In genomic region chr18:63936156-63936931, GRCh38 we compare ENCODE assay signal across 8 cellular contexts. TPM values are rescaled to one million over a fixed set of nuclear protein-coding genes. Genes with fewer than 3 reads are reported as not detected.
A peak's percentile ranks its signal among the peaks of the same experiment; 100 is the strongest.
DNase-seq lines count a peak whose midpoint lies in the region; ATAC-seq, FAIRE-seq and TF ChIP-seq lines count a peak whose summit lies in the region.

No MANE protein-coding gene starts in this region.

- 2 to 3% (median 2%) methylated on average over 35 to 54 of the region's 54 CpGs for WGBS in heart left ventricle, 4 donors
- WGBS in pancreas, 2 donors, result 2% methylated on average over 51 to 54 of the region's 54 CpGs

- H3K4me3 Mint-ChIP-seq in activated naive CD8-positive, alpha-beta T cell treated with anti-CD3 and anti-CD28 coated beads, Interleukin-2, amount 10 ng/mL, durations not matched to agents 7 days and 5 days, result peak overlapping the region; percentile 79

- peak overlapping the region; percentile 66 for H3K9ac ChIP-seq in Karpas-422 (ENCODE audit: low read length)

- H3K27ac ChIP-seq in Karpas-422 (ENCODE audit: low read length) (no peak overlapping the region), SJSA1 (no peak overlapping the region), heart left ventricle (no peak overlapping the region), pancreas (no peak overlapping the region), vagina (no peak overlapping the region)

- peak overlapping the region; percentile 89 for H3K4me2 ChIP-seq in Karpas-422 (ENCODE audit: low read depth, low read length, poor library complexity, severe bottlenecking)

- DNase-seq in GOT3 (lab: John Stamatoyannopoulos, UW) (peak; percentile 5), Karpas-422 (peak; percentile 97), SJSA1 (ENCODE audit: low read depth in 1 of 2, low spot score in 2 of 2) (peak; percentile 65 to 83), heart left ventricle (peak; percentile 76 to 94 (median 85)), pancreas (peak; percentile 80 to 93 (median 86)), vagina (ENCODE audit: extremely low spot score in 2 of 2) (no peak)
- peak; percentile 66 for DNase-seq in activated naive CD8-positive, alpha-beta T cell treated with anti-CD3 and anti-CD28 coated beads, Interleukin-2, amount 10 ng/mL, durations not matched to agents 7 days and 5 days

- peaks cover 19% of the 10 kb centered on the region for H3K27me3 Mint-ChIP-seq in activated naive CD8-positive, alpha-beta T cell treated with anti-CD3 and anti-CD28 coated beads, Interleukin-2, amount 10 ng/mL, durations not matched to agents 7 days and 5 days

- peak; percentile 50 to 77 (median 62) for TF ChIP-seq CTCF in heart left ventricle (IDR thresholded peaks at IDR 0.05)
- peak; percentile 64 to 77 (median 66) for TF ChIP-seq CTCF in pancreas (IDR thresholded peaks at IDR 0.05)
- peak; percentile 42 to 65 (median 53) for TF ChIP-seq CTCF in vagina (IDR thresholded peaks at IDR 0.05)

- H2AFZ ChIP-seq in Karpas-422 (ENCODE audit: low read length), result peak overlapping the region; percentile 98

- H3K27me3 ChIP-seq in Karpas-422 (ENCODE audit: low read length) (0 out of 2 replicates have a peak, but pooled peaks cover 3% of the 10 kb centered on the region), SJSA1 (replicated peaks) (no peaks in the 10 kb centered on the region), heart left ventricle (peaks cover 0 to 51% (median 9%) of the 10 kb centered on the region in 9 donors), pancreas (peaks cover 0 to 4% (median 0%) of the 10 kb centered on the region in 4 donors), vagina (no peaks in the 10 kb centered on the region)

- no peak for FAIRE-seq in pancreas (lab: Jason Lieb, UNC)

- H3K9me3 Mint-ChIP-seq in activated naive CD8-positive, alpha-beta T cell treated with anti-CD3 and anti-CD28 coated beads, Interleukin-2, amount 10 ng/mL, durations not matched to agents 7 days and 5 days, result no peaks in the 10 kb centered on the region

- H3K36me3 ChIP-seq in Karpas-422 (ENCODE audit: insufficient read depth, low read length) (no peaks in the 10 kb centered on the region), SJSA1 (no peaks in the 10 kb centered on the region), heart left ventricle (no peaks in the 10 kb centered on the region), pancreas (no peaks in the 10 kb centered on the region), vagina (no peaks in the 10 kb centered on the region)

- intact Hi-C loops in heart left ventricle (cut with DNase I) (loop anchor here (1.0 to 10.0 kb wide), 6 partner anchors 112 to 419 kb away; no protein-coding TSS in a partner anchor), pancreas (cut with DNase I) (loop anchor here in 1 of 3 donors (10.0 kb wide), 1 partner anchor 112 kb away; no protein-coding TSS in a partner anchor), vagina (cut with DNase I) (no loop called here)

- no peaks in the 10 kb centered on the region for H3K9me2 ChIP-seq in Karpas-422 (replicated peaks; ENCODE audit: insufficient read depth, low read length)

- no peaks in the 10 kb centered on the region for H3K36me3 Mint-ChIP-seq in activated naive CD8-positive, alpha-beta T cell treated with anti-CD3 and anti-CD28 coated beads, Interleukin-2, amount 10 ng/mL, durations not matched to agents 7 days and 5 days

- H3K4me1 ChIP-seq in Karpas-422 (ENCODE audit: low read length) (peaks cover 14% of the 10 kb centered on the region), SJSA1 (replicated peaks) (peaks cover 9% of the 10 kb centered on the region; the same call in 1 of the 2 replicates), heart left ventricle (peaks cover 0 to 13% (median 3%) of the 10 kb centered on the region in 12 donors), pancreas (no peaks in the 10 kb centered on the region), vagina (peaks cover 13% of the 10 kb centered on the region)

- peak overlapping the region; percentile 61 for H3K27ac Mint-ChIP-seq in activated naive CD8-positive, alpha-beta T cell treated with anti-CD3 and anti-CD28 coated beads, Interleukin-2, amount 10 ng/mL, durations not matched to agents 7 days and 5 days

- TF ChIP-seq POLR2A in heart left ventricle (IDR thresholded peaks at IDR 0.05), result no peak
- no peak for TF ChIP-seq POLR2A in vagina (IDR thresholded peaks at IDR 0.05)

- H3K79me2 ChIP-seq in Karpas-422 (ENCODE audit: low read length), result no peaks in the 10 kb centered on the region

- no peaks in the 10 kb centered on the region for H4K20me1 ChIP-seq in Karpas-422 (ENCODE audit: insufficient read depth, low read depth, low read length)

- H3K4me1 Mint-ChIP-seq in activated naive CD8-positive, alpha-beta T cell treated with anti-CD3 and anti-CD28 coated beads, Interleukin-2, amount 10 ng/mL, durations not matched to agents 7 days and 5 days, result peaks cover 3% of the 10 kb centered on the region

- H3K4me3 ChIP-seq in GM08714 (ENCODE audit: low read length) (peak overlapping the region; percentile 64; the same call in 1 of the 2 replicates), Karpas-422 (ENCODE audit: low read length) (peak overlapping the region; percentile 69), SJSA1 (peak overlapping the region; percentile 39), heart left ventricle (peak overlapping the region in 11 of 12 donors; percentile 27 to 66 (median 52)), pancreas (peak overlapping the region; percentile 4 to 52 (median 44)), vagina (peak overlapping the region; percentile 52 to 54)

- H3K9me3 ChIP-seq in Karpas-422 (ENCODE audit: low read length), result no peaks in the 10 kb centered on the region
- no peaks in the 10 kb centered on the region for H3K9me3 ChIP-seq in SJSA1 (replicated peaks)
- no peaks in the 10 kb centered on the region for H3K9me3 ChIP-seq in heart left ventricle
- no peaks in the 10 kb centered on the region for H3K9me3 ChIP-seq in pancreas
- H3K9me3 ChIP-seq in vagina, result no peaks in the 10 kb centered on the region

- peak; percentile 94 for ATAC-seq in activated naive CD8-positive, alpha-beta T cell treated with anti-CD3 and anti-CD28 coated beads, Interleukin-2, amount 10 ng/mL, durations not matched to agents 7 days and 5 days (ENCODE audit: low read depth)
- peak; percentile 93 to 99 (median 99) for ATAC-seq in heart left ventricle
- peak; percentile 100 for ATAC-seq in pancreas

- POLR2A ChIA-PET in activated naive CD8-positive, alpha-beta T cell treated with anti-CD3 and anti-CD28 coated beads, Interleukin-2, amount 10 ng/mL, durations not matched to agents 7 days and 5 days (lab: Charles Lee), result interaction anchor here (0.9 kb wide), 1 partner anchor 34 kb away, joined by 3 read pairs; the partner anchor contains the start of gene SERPINB8

RNA-seq across cellular contexts. Expression of gene HMSD, which starts 12.8 kb away (rescaled TPM):
- not detected in 2 replicates for total RNA-seq in Karpas-422 (2014; rRNA removed; shearing (Covaris generic); ENCODE audit: low replicate concordance)
- 0.53 and 1.00 TPM in 2 replicates for total RNA-seq in SJSA1 (2014; rRNA removed; shearing (Covaris generic))
- not detected for total RNA-seq in activated naive CD8-positive, alpha-beta T cell treated with anti-CD3 and anti-CD28 coated beads, Interleukin-2, amount 10 ng/mL, durations not matched to agents 7 days and 5 days
- total RNA-seq in heart left ventricle (1 to 10 TPM in 1 of 9 donors, under 1 TPM in 2, not detected in 6; 0.33 to 1.3 (median 0.43) TPM), pancreas (1 to 10 TPM in 1 of 6 donors, under 1 TPM in 1, not detected in 4; 0.24 to 3.2 TPM), vagina (not detected)
- polyA plus RNA-seq in heart left ventricle (not detected), pancreas (under 1 TPM; 0.08 to 0.42 TPM)

RNA-seq across cellular contexts. Expression of gene SERPINB10, which starts 28.6 kb away (rescaled TPM):
- not detected in 2 replicates for total RNA-seq in Karpas-422 (2014; rRNA removed; shearing (Covaris generic); ENCODE audit: low replicate concordance)
- 1.7 TPM in 1 of 2 replicates, not detected in the other for total RNA-seq in SJSA1 (2014; rRNA removed; shearing (Covaris generic))
- total RNA-seq in activated naive CD8-positive, alpha-beta T cell treated with anti-CD3 and anti-CD28 coated beads, Interleukin-2, amount 10 ng/mL, durations not matched to agents 7 days and 5 days, result not detected
- total RNA-seq in heart left ventricle (under 1 TPM in 1 of 9 donors, not detected in 8; 0.20 TPM), pancreas (not detected), vagina (0.98 TPM)
- polyA plus RNA-seq in heart left ventricle (not detected), pancreas (not detected)

RNA-seq across cellular contexts. Expression of gene SERPINB8, which starts 33.5 kb away (rescaled TPM):
- total RNA-seq in Karpas-422 (2014; rRNA removed; shearing (Covaris generic); ENCODE audit: low replicate concordance), result 4.0 and 4.1 TPM in 2 replicates
- 27.2 and 28.6 TPM in 2 replicates for total RNA-seq in SJSA1 (2014; rRNA removed; shearing (Covaris generic))
- 1 to 10 TPM; 6.0 to 7.3 TPM for total RNA-seq in activated naive CD8-positive, alpha-beta T cell treated with anti-CD3 and anti-CD28 coated beads, Interleukin-2, amount 10 ng/mL, durations not matched to agents 7 days and 5 days
- 10 to 100 TPM in 1 of 9 donors, 1 to 10 TPM in 8; 1.3 to 10.3 (median 3.5) TPM for total RNA-seq in heart left ventricle
- polyA plus RNA-seq in heart left ventricle, result 10 to 100 TPM in 1 of 2 donors, under 1 TPM in 1; 0.72 to 12.6 TPM
- total RNA-seq in pancreas, result 10 to 100 TPM in 2 of 6 donors, 1 to 10 TPM in 4; 2.8 to 11.5 (median 4.0) TPM
- polyA plus RNA-seq in pancreas, result 1 to 10 TPM; 3.1 to 5.6 TPM
- 18.7 TPM for total RNA-seq in vagina

RNA-seq across cellular contexts. Expression of gene SERPINB2, which starts 48.8 kb away (rescaled TPM):
- total RNA-seq in Karpas-422 (2014; rRNA removed; shearing (Covaris generic); ENCODE audit: low replicate concordance), result not detected in 2 replicates
- total RNA-seq in SJSA1 (2014; rRNA removed; shearing (Covaris generic)), result 0.74 TPM in 1 of 2 replicates, not detected in the other
- 1 to 10 TPM; 2.3 to 2.9 TPM for total RNA-seq in activated naive CD8-positive, alpha-beta T cell treated with anti-CD3 and anti-CD28 coated beads, Interleukin-2, amount 10 ng/mL, durations not matched to agents 7 days and 5 days
- total RNA-seq in heart left ventricle (1 to 10 TPM in 1 of 9 donors, under 1 TPM in 3, not detected in 5; 0.27 to 1.2 (median 0.58) TPM), pancreas (1 to 10 TPM in 2 of 6 donors, under 1 TPM in 3, not detected in 1; 0.22 to 9.7 (median 0.40) TPM), vagina (25.5 TPM)
- polyA plus RNA-seq in heart left ventricle (under 1 TPM in 1 of 2 donors, not detected in 1; 0.10 TPM), pancreas (under 1 TPM; 0.46 to 0.52 TPM)

Comparison
In these comparisons a context has a peak if more than half of its experiments do, and no peak if none do; other contexts are left out.
1. DNase-seq: peak in GOT3 (single experiment), Karpas-422 (single experiment), SJSA1 (2 of 2), activated naive CD8-positive, alpha-beta T cell treated with anti-CD3 and anti-CD28 coated beads, Interleukin-2, amount 10 ng/mL, durations not matched to agents 7 days and 5 days (single experiment), heart left ventricle (5 of 5) and pancreas (6 of 6); none in vagina (0 of 2).
2. Peak in every context shown above with its lines, with median percentiles within 50 percentile points of each other: H3K4me3 ChIP-seq, ATAC-seq and CTCF ChIP-seq.